ENCODE assay signal across 1 cellular context in genomic region chr17:51165680-51166197, GRCh38.
A peak's percentile ranks its signal among the peaks of the same experiment; 100 is the strongest.
TF ChIP-seq lines count a peak whose summit lies in the region.

No MANE protein-coding gene starts in this region.

TF ChIP-seq in K562, 482 proteins besides CTCF, POLR2A, EP300 and RAD21 (continued from another document and continues in another):
- TF ChIP-seq RREB1 (CRISPR knock-in tag; IDR thresholded peaks at IDR 0.05) (no peak), RBM25 (IDR thresholded peaks at IDR 0.05; ENCODE audit: low read depth, low read length, severe bottlenecking) (no peak), ZZZ3 (IDR thresholded peaks at IDR 0.05) (no peak), MEIS2 (IDR thresholded peaks at IDR 0.05; ENCODE audit: partially characterized antibody) (no peak), HIVEP1 (CRISPR knock-in tag; IDR thresholded peaks at IDR 0.05) (no peak), RERE (CRISPR knock-in tag; IDR thresholded peaks at IDR 0.05; ENCODE audit: borderline replicate concordance) (no peak), SMARCA5 (IDR thresholded peaks at IDR 0.05) (peak; percentile 40; the same call in 1 of the 2 replicates), NFIX (CRISPR knock-in tag; IDR thresholded peaks at IDR 0.05; ENCODE audit: low read depth) (no peak), NEUROD1 (IDR thresholded peaks at IDR 0.05; ENCODE audit: borderline replicate concordance, low read depth, low read length, partially characterized antibody) (no peak), LCOR (CRISPR knock-in tag; IDR thresholded peaks at IDR 0.05) (no peak), CCAR2 (IDR thresholded peaks at IDR 0.05; ENCODE audit: low read depth, low read length) (no peak), U2AF1 (optimal IDR thresholded peaks at IDR 0.05; ENCODE audit: low read depth, low read length) (no peak), FOXP4 (CRISPR knock-in tag; IDR thresholded peaks at IDR 0.05; ENCODE audit: borderline replicate concordance) (no peak), ZEB2 (IDR thresholded peaks at IDR 0.05) (peak; percentile 59; the same call in 1 of the 2 replicates), ZNF174 (CRISPR knock-in tag; IDR thresholded peaks at IDR 0.05) (no peak), CREB5 (CRISPR knock-in tag; IDR thresholded peaks at IDR 0.05) (no peak), TAL1 (IDR thresholded peaks at IDR 0.05) (no peak), ZNF79 (CRISPR knock-in tag; IDR thresholded peaks at IDR 0.05; ENCODE audit: low read depth) (no peak), ZNF217 (CRISPR knock-in tag; IDR thresholded peaks at IDR 0.05) (no peak), ZHX1 (conservative IDR thresholded peaks at IDR 0.05; ENCODE audit: low read length) (no peak), STAT5A (IDR thresholded peaks at IDR 0.05; ENCODE audit: borderline replicate concordance, low read length) (no peak), DMBX1 (CRISPR knock-in tag; IDR thresholded peaks at IDR 0.05; ENCODE audit: borderline replicate concordance) (no peak), NFYB (IDR thresholded peaks at IDR 0.05; ENCODE audit: extremely low read depth, insufficient read length) (no peak), PHF20 (IDR thresholded peaks at IDR 0.05; ENCODE audit: partially characterized antibody) (peak; percentile 90), ELF1 (tag; IDR thresholded peaks at IDR 0.05) (no peak), CSDE1 (IDR thresholded peaks at IDR 0.05) (no peak)
